Comparison of ENCODE assay signal across 8 cellular contexts in genomic region chr17:78176548-78177025, GRCh38. TPM values are rescaled to one million over a fixed set of nuclear protein-coding genes. Genes with fewer than 3 reads are reported as not detected.
DNase-seq lines count a peak whose midpoint lies in the region; ATAC-seq and TF ChIP-seq lines count a peak whose summit lies in the region.

No MANE protein-coding gene starts in this region.

- TF ChIP-seq POLR2A in thyroid gland (IDR thresholded peaks at IDR 0.05): no peak

- no peaks in the 10 kb centered on the region for H3K27me3 ChIP-seq in thyroid gland

- peak; percentile 46 for DNase-seq in NCI-H2196 (lab: John Stamatoyannopoulos, UW; ENCODE audit: unreplicated experiment)
- DNase-seq in NCI-H2196 treated with DMSO at 0.1 percent for 48 hours (lab: John Stamatoyannopoulos, UW; ENCODE audit: unreplicated experiment): no peak
- peak; percentile 5 for DNase-seq in NOMO-1 treated with dmso at 0.1 percent for 144 hours (lab: John Stamatoyannopoulos, UW; ENCODE audit: unreplicated experiment)
- DNase-seq in activated T-cell treated with anti-CD3 and anti-CD28 coated beads, Interleukin-2, amount 50 U/mL, for 1 hour: peak; percentile 83
- DNase-seq in fibroblast of gingiva (ENCODE audit: low read depth): peak; percentile 39
- DNase-seq in omental fat pad (ENCODE audit: low spot score): peak; percentile 43
- peak; percentile 68 to 76 for DNase-seq in thyroid gland
- no peak for DNase-seq in GM19240 (ENCODE audit: insufficient read length, low spot score)

- TF ChIP-seq CTCF in omental fat pad (IDR thresholded peaks at IDR 0.05) (peak in 1 of 3 donors; percentile 79), thyroid gland (IDR thresholded peaks at IDR 0.05) (peak; percentile 61 to 92 (median 72))

- H3K4me3 ChIP-seq in thyroid gland (replicated peaks in 1 of 3): no peak overlapping the region

- intact Hi-C loops in thyroid gland (cut with DNase I): loop anchor here (5.0 kb wide), 1 partner anchor 71 kb away; no protein-coding TSS in a partner anchor

- no peaks in the 10 kb centered on the region for H3K9me3 ChIP-seq in thyroid gland

- peaks cover 0 to 15% of the 10 kb centered on the region in 2 donors for H3K36me3 ChIP-seq in thyroid gland

- H3K4me1 ChIP-seq in thyroid gland: peaks cover 19 to 39% of the 10 kb centered on the region in 2 donors

- ATAC-seq in omental fat pad (ENCODE audit: low FRiP score): peak; percentile 52

- H3K27ac ChIP-seq in thyroid gland: no peak overlapping the region

- 28 to 50% methylated on average over 4 to 7 of the region's 14 CpGs for WGBS in thyroid gland, 2 donors

RNA-seq across cellular contexts. Expression of gene SYNGR2, which starts 8.2 kb away (rescaled TPM):
- total RNA-seq in omental fat pad: 10 to 100 TPM; 24.3 to 80.6 (median 52.4) TPM
- total RNA-seq in thyroid gland: 10 to 100 TPM; 47.9 to 83.8 (median 70.7) TPM

RNA-seq across cellular contexts. Expression of gene TK1, which starts 10.3 kb away (rescaled TPM):
- 10 to 100 TPM in 1 of 4 donors, 1 to 10 TPM in 3; 1.4 to 10.6 (median 3.1) TPM for total RNA-seq in omental fat pad
- 1 to 10 TPM; 1.1 to 2.7 (median 1.9) TPM for total RNA-seq in thyroid gland

RNA-seq across cellular contexts. Expression of gene AFMID, which starts 10.6 kb away (rescaled TPM):
- total RNA-seq in omental fat pad (10 to 100 TPM; 21.7 to 29.0 (median 26.0) TPM), thyroid gland (10 to 100 TPM; 21.3 to 36.9 (median 33.5) TPM)

RNA-seq across cellular contexts. Expression of gene C17orf99, which starts 30.4 kb away (rescaled TPM):
- total RNA-seq in omental fat pad (not detected), thyroid gland (not detected)

RNA-seq across cellular contexts. Expression of gene BIRC5, which starts 37.5 kb away (rescaled TPM):
- total RNA-seq in omental fat pad (1 to 10 TPM in 2 of 4 donors, under 1 TPM in 1, not detected in 1; 0.84 to 2.6 (median 1.3) TPM), thyroid gland (under 1 TPM in 3 of 4 donors, not detected in 1; 0.11 to 0.83 (median 0.13) TPM)

Comparison
In these comparisons a context has a peak if more than half of its experiments do, and no peak if none do; other contexts are left out.
1. DNase-seq: peak in NCI-H2196 (single experiment), NOMO-1 treated with dmso at 0.1 percent for 144 hours (single experiment), activated T-cell treated with anti-CD3 and anti-CD28 coated beads, Interleukin-2, amount 50 U/mL, for 1 hour (single experiment), fibroblast of gingiva (single experiment), omental fat pad (single experiment) and thyroid gland (2 of 2); none in NCI-H2196 treated with DMSO at 0.1 percent for 48 hours (single experiment) and GM19240 (single experiment).